In genomic region chr1:47690341-47691244, GRCh38 we compare ENCODE assay signal across 28 cellular contexts.
DNase-seq lines count a peak whose midpoint lies in the region; ATAC-seq and TF ChIP-seq lines count a peak whose summit lies in the region.
"Had no signal": no experiment of that assay in that cellular context is flagged by ENCODE, and none has a peak within 500 bp of the region (broad histone marks: within the 10 kb centered on the region; RNA-seq: fewer than 3 reads in every experiment).

No MANE protein-coding gene starts in this region.

- no peaks in the 10 kb centered on the region for H3K4me1 Mint-ChIP-seq in activated CD8-positive, alpha-beta memory T cell treated with anti-CD3 and anti-CD28 coated beads, Interleukin-2, amount 10 ng/mL, durations not matched to agents 7 days and 5 days
- peaks cover 33% of the 10 kb centered on the region for H3K4me1 Mint-ChIP-seq in neural progenitor cell
- H3K4me1 Mint-ChIP-seq in effector memory CD8-positive, alpha-beta T cell (ENCODE audit: low read depth in 2 of 2) = no peaks in the 10 kb centered on the region
- H3K4me1 Mint-ChIP-seq: activated naive CD4-positive, alpha-beta T cell treated with anti-CD3 and anti-CD28 coated beads, Interleukin-2, amount 50 U/mL, for 24 hours; CD4-positive, CD25-positive, alpha-beta regulatory T cell; natural killer cell had no signal

- H3K9me3 ChIP-seq in neural progenitor cell (ENCODE audit: low read depth) = no peaks in the 10 kb centered on the region
- H3K9me3 ChIP-seq: esophagus squamous epithelium, gastroesophageal sphincter had no signal

- H4K20me1 ChIP-seq in neural progenitor cell (ENCODE audit: low read depth) = no peaks in the 10 kb centered on the region

- CTCF ChIA-PET in activated CD8-positive, alpha-beta memory T cell treated with anti-CD3 and anti-CD28 coated beads, Interleukin-2, amount 10 ng/mL, durations not matched to agents 7 days and 5 days (lab: Charles Lee) = no interaction called here

- no peak overlapping the region for H3K27ac ChIP-seq in neural progenitor cell
- H3K27ac ChIP-seq: esophagus squamous epithelium, gastroesophageal sphincter, parathyroid adenoma, WERI-Rb-1 had no signal

- no peaks in the 10 kb centered on the region for H3K36me3 ChIP-seq in neural progenitor cell
- H3K36me3 ChIP-seq: esophagus squamous epithelium, gastroesophageal sphincter, WERI-Rb-1 had no signal

- H3K36me3 Mint-ChIP-seq in activated CD8-positive, alpha-beta memory T cell treated with anti-CD3 and anti-CD28 coated beads, Interleukin-2, amount 10 ng/mL, durations not matched to agents 7 days and 5 days = no peaks in the 10 kb centered on the region
- no peaks in the 10 kb centered on the region for H3K36me3 Mint-ChIP-seq in neural progenitor cell
- H3K36me3 Mint-ChIP-seq in effector memory CD8-positive, alpha-beta T cell (ENCODE audit: insufficient read depth) = no peaks in the 10 kb centered on the region
- H3K36me3 Mint-ChIP-seq: activated naive CD4-positive, alpha-beta T cell treated with anti-CD3 and anti-CD28 coated beads, Interleukin-2, amount 50 U/mL, for 24 hours; CD4-positive, CD25-positive, alpha-beta regulatory T cell; natural killer cell had no signal

- H3K27ac Mint-ChIP-seq in activated CD8-positive, alpha-beta memory T cell treated with anti-CD3 and anti-CD28 coated beads, Interleukin-2, amount 10 ng/mL, durations not matched to agents 7 days and 5 days = no peak overlapping the region
- H3K27ac Mint-ChIP-seq in neural progenitor cell = no peak overlapping the region
- H3K27ac Mint-ChIP-seq in effector memory CD8-positive, alpha-beta T cell = no peak overlapping the region
- H3K27ac Mint-ChIP-seq: activated naive CD4-positive, alpha-beta T cell treated with anti-CD3 and anti-CD28 coated beads, Interleukin-2, amount 50 U/mL, for 24 hours; natural killer cell had no signal

- H3K4me3 ChIP-seq in neural progenitor cell = no peak overlapping the region
- H3K4me3 ChIP-seq: esophagus squamous epithelium, gastroesophageal sphincter, GM12878 had no signal

- peaks cover 22% of the 10 kb centered on the region for H3K27me3 Mint-ChIP-seq in activated CD8-positive, alpha-beta memory T cell treated with anti-CD3 and anti-CD28 coated beads, Interleukin-2, amount 10 ng/mL, durations not matched to agents 7 days and 5 days
- peaks cover 23% of the 10 kb centered on the region for H3K27me3 Mint-ChIP-seq in neural progenitor cell (ENCODE audit: insufficient read depth, low read depth)
- H3K27me3 Mint-ChIP-seq in effector memory CD8-positive, alpha-beta T cell = peaks cover 27 to 57% of the 10 kb centered on the region in 2 donors
- H3K27me3 Mint-ChIP-seq: activated naive CD4-positive, alpha-beta T cell treated with anti-CD3 and anti-CD28 coated beads, Interleukin-2, amount 50 U/mL, for 24 hours had no signal

- no peak overlapping the region for H3K4me3 Mint-ChIP-seq in activated CD8-positive, alpha-beta memory T cell treated with anti-CD3 and anti-CD28 coated beads, Interleukin-2, amount 10 ng/mL, durations not matched to agents 7 days and 5 days
- H3K4me3 Mint-ChIP-seq in neural progenitor cell = no peak overlapping the region
- H3K4me3 Mint-ChIP-seq in effector memory CD8-positive, alpha-beta T cell = no peak overlapping the region
- H3K4me3 Mint-ChIP-seq: activated naive CD4-positive, alpha-beta T cell treated with anti-CD3 and anti-CD28 coated beads, Interleukin-2, amount 50 U/mL, for 24 hours; CD4-positive, CD25-positive, alpha-beta regulatory T cell; natural killer cell had no signal

- no peak overlapping the region for H3K4me2 ChIP-seq in neural progenitor cell

- no peak for ATAC-seq in activated CD8-positive, alpha-beta memory T cell treated with anti-CD3 and anti-CD28 coated beads, Interleukin-2, amount 10 ng/mL, durations not matched to agents 7 days and 5 days
- no peak for ATAC-seq in effector memory CD8-positive, alpha-beta T cell (replicated peaks)
- ATAC-seq in HG02870 (IDR thresholded peaks at IDR 0.05; ENCODE audit: unreplicated experiment) = no peak
- ATAC-seq in HG03095 (IDR thresholded peaks at IDR 0.05; ENCODE audit: unreplicated experiment) = no peak
- ATAC-seq: gastroesophageal sphincter, GM12878, natural killer cell, PC-3, Right ventricle myocardium inferior had no signal

- peaks cover 78% of the 10 kb centered on the region for H3K4me1 ChIP-seq in neural progenitor cell
- H3K4me1 ChIP-seq: esophagus squamous epithelium, gastroesophageal sphincter, parathyroid adenoma had no signal

- H3K9ac ChIP-seq in neural progenitor cell = no peak overlapping the region
- H3K9ac ChIP-seq: parathyroid adenoma had no signal

- peak overlapping the region; percentile 70 for H2AFZ ChIP-seq in neural progenitor cell (replicated peaks)
- H2AFZ ChIP-seq: parathyroid adenoma had no signal

- H3F3A ChIP-seq in neural progenitor cell (ENCODE audit: low read depth) = peaks cover 44% of the 10 kb centered on the region

- H3K79me2 ChIP-seq in neural progenitor cell (ENCODE audit: low read depth) = no peaks in the 10 kb centered on the region
- H3K79me2 ChIP-seq: parathyroid adenoma had no signal

- TF ChIP-seq CTCF in neural progenitor cell (IDR thresholded peaks at IDR 0.05) = no peak

- H3K27me3 ChIP-seq in neural progenitor cell = no peaks in the 10 kb centered on the region

- DNase-seq in activated CD8-positive, alpha-beta memory T cell treated with anti-CD3 and anti-CD28 coated beads, Interleukin-2, amount 50 U/mL, for 48 hours = peak; percentile 7
- no peak for DNase-seq in activated CD8-positive, alpha-beta memory T cell treated with anti-CD3 and anti-CD28 coated beads, Interleukin-2, amount 10 ng/mL, durations not matched to agents 7 days and 5 days
- DNase-seq in fibroblast of peridontal ligament (ENCODE audit: extremely low read depth) (peak; percentile 43), neural progenitor cell (ENCODE audit: low spot score) (no peak), T-helper 1 cell (no peak)
- no peak for DNase-seq in effector memory CD8-positive, alpha-beta T cell
- DNase-seq: activated CD4-positive, alpha-beta T cell treated with anti-CD3 and anti-CD28 coated beads for 48 hours; amygdala; CD4-positive, CD25-positive, alpha-beta regulatory T cell; DMS 273 treated with DMSO at 0.1 percent for 48 hours; EL; esophagus squamous epithelium; natural killer cell; NCI-H1048; NCI-H1694 treated with DMSO at 0.1 percent for 48 hours; NCI-H2171; NCI-H510A; PC-3; stimulated activated CD4-positive, alpha-beta T cell treated with anti-CD3 and anti-CD28 coated beads, Interleukin-4, amount 100 ng/mL, for 1 hour; T-helper 9 cell; WERI-Rb-1 had no signal

- no peaks in the 10 kb centered on the region for H3K9me3 Mint-ChIP-seq in activated CD8-positive, alpha-beta memory T cell treated with anti-CD3 and anti-CD28 coated beads, Interleukin-2, amount 10 ng/mL, durations not matched to agents 7 days and 5 days (ENCODE audit: low read depth)
- H3K9me3 Mint-ChIP-seq in neural progenitor cell = no peaks in the 10 kb centered on the region
- H3K9me3 Mint-ChIP-seq in effector memory CD8-positive, alpha-beta T cell = no peaks in the 10 kb centered on the region
- H3K9me3 Mint-ChIP-seq: activated naive CD4-positive, alpha-beta T cell treated with anti-CD3 and anti-CD28 coated beads, Interleukin-2, amount 50 U/mL, for 24 hours; natural killer cell had no signal

Comparison
In these comparisons a context has a peak if more than half of its experiments do, and no peak if none do; other contexts are left out.
1. DNase-seq: peak in activated CD8-positive, alpha-beta memory T cell treated with anti-CD3 and anti-CD28 coated beads, Interleukin-2, amount 50 U/mL, for 48 hours (single experiment) and fibroblast of peridontal ligament (single experiment); none in activated CD8-positive, alpha-beta memory T cell treated with anti-CD3 and anti-CD28 coated beads, Interleukin-2, amount 10 ng/mL, durations not matched to agents 7 days and 5 days (single experiment), neural progenitor cell (single experiment), T-helper 1 cell (0 of 5) and effector memory CD8-positive, alpha-beta T cell (0 of 3).